ENCODE assay signal across 25 cellular contexts in the genomic region with DNA sequence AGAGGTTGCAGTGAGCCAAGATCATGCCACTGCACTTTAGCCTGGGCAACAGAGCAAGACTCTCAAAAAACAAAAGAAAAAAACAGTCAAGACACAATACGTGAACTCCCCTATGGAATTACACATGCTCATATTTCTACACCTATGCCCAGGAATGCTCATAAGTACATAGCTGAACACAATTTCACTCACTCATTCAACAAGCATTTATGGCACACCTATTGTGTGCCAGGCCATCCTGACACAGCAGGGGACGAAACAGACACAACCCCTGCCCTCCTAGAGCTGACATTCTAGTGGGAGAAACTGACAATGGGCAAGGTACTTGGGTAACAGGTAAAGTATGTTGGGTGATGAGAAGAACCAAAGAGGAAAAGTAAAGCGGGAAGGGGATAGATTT. TPM values are rescaled to one million over a fixed set of nuclear protein-coding genes. Genes with fewer than 3 reads are reported as not detected.
DNase-seq lines count a peak whose midpoint lies in the region; ATAC-seq, FAIRE-seq and TF ChIP-seq lines count a peak whose summit lies in the region.
"Had no signal": no experiment of that assay in that cellular context is flagged by ENCODE, and none has a peak within 500 bp of the region (broad histone marks: within the 10 kb centered on the region; RNA-seq: fewer than 3 reads in every experiment).

No MANE protein-coding gene starts in this region.

- no peak for TF ChIP-seq CTCF in CD4-positive, alpha-beta T cell (IDR thresholded peaks at IDR 0.05)
- no peak for TF ChIP-seq CTCF in IMR-90 (conservative IDR thresholded peaks at IDR 0.05; ENCODE audit: low read depth, low read length)
- no peak for TF ChIP-seq CTCF in GM12878 (IDR thresholded peaks at IDR 0.05 in 2 of 3, conservative IDR thresholded peaks at IDR 0.05 in 1 of 3; ENCODE audit: control insufficient read depth in 2 of 3, extremely low read depth in 1 of 3, insufficient read depth in 1 of 3, low read depth in 3 of 3, low read length in 3 of 3)
- no peak for TF ChIP-seq CTCF in osteoblast (IDR thresholded peaks at IDR 0.05; ENCODE audit: extremely low read depth, low read depth, low read length)

- H3K36me3 ChIP-seq in IMR-90 (ENCODE audit: control insufficient read depth, insufficient read depth, low read length) (peaks cover 56% of the 10 kb centered on the region), GM12878 (ENCODE audit: control insufficient read depth in 2 of 2, insufficient read depth in 2 of 2, low read length in 1 of 2) (no peaks in the 10 kb centered on the region), osteoblast (ENCODE audit: insufficient read depth, low read length) (peaks cover 79% of the 10 kb centered on the region)

- H3K79me1 ChIP-seq in IMR-90 (ENCODE audit: low read depth in 1 of 2, low read length in 2 of 2), result peaks cover 48 to 77% of the 10 kb centered on the region in 2 experiments

- no peak for TF ChIP-seq EP300 in GM12878 (IDR thresholded peaks at IDR 0.05; ENCODE audit: borderline replicate concordance in 1 of 2, control insufficient read depth in 1 of 2, low read depth in 2 of 2, low read length in 2 of 2)

- RAD21 ChIA-PET in GM12878 (lab: Charles Lee; ENCODE audit: unreplicated experiment), result no interaction called here

- no peaks in the 10 kb centered on the region for H3K9me3 Mint-ChIP-seq in CD4-positive, alpha-beta T cell
- H3K9me3 Mint-ChIP-seq: CD8-positive, alpha-beta memory T cell had no signal

- H2BK15ac ChIP-seq in IMR-90 (ENCODE audit: low read depth, low read length), result no peak overlapping the region

- in situ Hi-C loops in IMR-90 (cut with MboI; ENCODE audit: low sequenced_read_pairs), result no loop called here
- in situ Hi-C loops in GM12878 (cut with MboI), result no loop called here

- H3K23ac ChIP-seq in IMR-90 (ENCODE audit: low read depth, low read length), result peak overlapping the region; percentile 75

- no peak for FAIRE-seq in GM12878 (lab: Jason Lieb, UNC)
- FAIRE-seq: GM12892 had no signal

- H2AFZ ChIP-seq in IMR-90 (replicated peaks; ENCODE audit: low read length, poor library complexity), result no peak overlapping the region
- no peak overlapping the region for H2AFZ ChIP-seq in GM12878 (ENCODE audit: control insufficient read depth, low read depth, low read length)
- H2AFZ ChIP-seq in osteoblast (ENCODE audit: low read length), result no peak overlapping the region

- no peak overlapping the region for H3K27ac ChIP-seq in CD4-positive, alpha-beta T cell (ENCODE audit: low read depth, low read length)
- H3K27ac ChIP-seq in IMR-90 (ENCODE audit: insufficient read depth, low read length) (0 out of 2 replicates have a peak overlapping the region, but pooled peaks have one; percentile 14), GM12878 (ENCODE audit: control insufficient read depth, insufficient read depth) (no peak overlapping the region), osteoblast (ENCODE audit: low read depth, low read length) (peak overlapping the region; percentile 45)
- H3K27ac ChIP-seq: C4-2B, HL-60 had no signal

- H2AK5ac ChIP-seq in IMR-90 (ENCODE audit: low read depth, low read length), result no peak overlapping the region

- no peak overlapping the region for H2BK20ac ChIP-seq in IMR-90 (ENCODE audit: low read depth, low read length)

- TF ChIP-seq RAD21 in IMR-90 (IDR thresholded peaks at IDR 0.05; ENCODE audit: low read length) (no peak), GM12878 (IDR thresholded peaks at IDR 0.05; ENCODE audit: insufficient read depth, low read depth, low read length) (no peak)

- no peak overlapping the region for H2AK9ac ChIP-seq in IMR-90 (replicated peaks; ENCODE audit: low read depth, low read length, poor library complexity)

- H3K4me3 ChIP-seq in IMR-90 (ENCODE audit: insufficient read depth, low read depth, low read length) (no peak overlapping the region), GM12878 (no peak overlapping the region), osteoblast (ENCODE audit: insufficient read depth, low read length) (no peak overlapping the region)

- peaks cover 27% of the 10 kb centered on the region for H3K9me1 ChIP-seq in IMR-90 (ENCODE audit: insufficient read depth, low read length)

- H4K20me1 ChIP-seq in IMR-90 (ENCODE audit: insufficient read depth, low read length), result peaks cover 44% of the 10 kb centered on the region
- H4K20me1 ChIP-seq in GM12878 (ENCODE audit: control insufficient read depth, insufficient read depth), result no peaks in the 10 kb centered on the region
- peaks cover 3% of the 10 kb centered on the region for H4K20me1 ChIP-seq in osteoblast (ENCODE audit: insufficient read depth, low read length)

- H3K4me1 ChIP-seq in IMR-90 (ENCODE audit: control insufficient read depth, insufficient read depth, low read length), result peaks cover 25% of the 10 kb centered on the region
- no peaks in the 10 kb centered on the region for H3K4me1 ChIP-seq in GM12878 (ENCODE audit: control insufficient read depth, insufficient read depth, low read length)
- H3K4me1 ChIP-seq in osteoblast (ENCODE audit: insufficient read depth, low read length), result peaks cover 36% of the 10 kb centered on the region

- H3K4ac ChIP-seq in IMR-90 (ENCODE audit: low read depth, low read length), result peak overlapping the region; percentile 78

- no peak overlapping the region for H3K4me2 ChIP-seq in IMR-90 (ENCODE audit: low read depth, low read length)
- H3K4me2 ChIP-seq in GM12878 (ENCODE audit: control insufficient read depth, insufficient read depth), result no peak overlapping the region
- H3K4me2 ChIP-seq in osteoblast (ENCODE audit: insufficient read depth, low read length), result no peak overlapping the region
- H3K4me2 ChIP-seq: SK-N-SH had no signal

- POLR2A ChIA-PET in CD4-positive, alpha-beta T cell (lab: Charles Lee), result no interaction called here
- POLR2A ChIA-PET in IMR-90 (lab: Charles Lee; ENCODE audit: unreplicated experiment), result no interaction called here
- POLR2A ChIA-PET in GM12878 (lab: Charles Lee), result interaction anchor here (0.6 kb wide), 1 partner anchor 896 kb away, joined by 5 read pairs; no protein-coding TSS in a partner anchor

- intact Hi-C loops in CD4-positive, alpha-beta T cell (cut with DNase I, micrococcal nuclease), result loop anchor here in 1 of 2 experiments (5.0 kb wide), 1 partner anchor 34 kb away; a partner anchor contains a TSS
- intact Hi-C loops in IMR-90 (cut with micrococcal nuclease), result no loop called here
- intact Hi-C loops in GM12878 (cut with micrococcal nuclease; ENCODE audit: unreplicated experiment), result no loop called here

- peak overlapping the region; percentile 66 for H2BK5ac ChIP-seq in IMR-90 (ENCODE audit: low read depth, low read length, poor library complexity, severe bottlenecking)

- BruUV-seq in IMR-90 (replicated peaks; lab: Mats Ljungman, UMichigan), result no TSS peak
- no TSS peak for BruUV-seq in GM12878 (replicated peaks; lab: Mats Ljungman, UMichigan)

- H4K8ac ChIP-seq in IMR-90 (ENCODE audit: low read depth in 2 of 2, low read length in 2 of 2), result peak overlapping the region in 1 of 2 experiments; percentile 60; a peak in 1 of 4 replicates

- H3K27me3 ChIP-seq in CD4-positive, alpha-beta T cell (ENCODE audit: control insufficient read depth, insufficient read depth, low read length), result no peaks in the 10 kb centered on the region
- H3K27me3 ChIP-seq in IMR-90 (ENCODE audit: control insufficient read depth, insufficient read depth, low read length) (no peaks in the 10 kb centered on the region), GM12878 (replicated peaks in 1 of 2; ENCODE audit: control insufficient read depth in 2 of 2, insufficient read depth in 2 of 2, low read length in 1 of 2) (peaks cover 0 to 3% of the 10 kb centered on the region in 2 experiments; a peak in 2 of 4 replicates), osteoblast (ENCODE audit: insufficient read depth, low read length) (no peaks in the 10 kb centered on the region)

- H3K36me3 Mint-ChIP-seq in CD4-positive, alpha-beta T cell (ENCODE audit: low read depth), result no peaks in the 10 kb centered on the region
- H3K36me3 Mint-ChIP-seq: CD8-positive, alpha-beta memory T cell had no signal

- CTCF ChIA-PET in CD4-positive, alpha-beta T cell (lab: Charles Lee), result interaction anchor here (1.0 kb wide), 1 partner anchor 604 kb away, joined by 3 read pairs; no protein-coding TSS in a partner anchor
- CTCF ChIA-PET in IMR-90 (lab: Yijun Ruan, JAX) (interaction anchor here (0.6 kb wide), 1 partner anchor 274 kb away, joined by 5 read pairs; no protein-coding TSS in a partner anchor), GM12878 (lab: Yijun Ruan, JAX) (no interaction called here)

- peak overlapping the region; percentile 22; the same call in 1 of the 2 replicates for H3K18ac ChIP-seq in IMR-90 (ENCODE audit: low read depth, low read length)

- no peak; the same call in 1 of the 2 replicates for TF ChIP-seq POLR2A in IMR-90 (IDR thresholded peaks at IDR 0.05; ENCODE audit: low read depth, low read length)
- no peak for TF ChIP-seq POLR2A in GM12878 (IDR thresholded peaks at IDR 0.05; ENCODE audit: low read depth, low read length)

- SMC1A ChIA-PET in GM12878 (lab: Charles Lee; ENCODE audit: uncharacterized antibody, unreplicated experiment), result interaction anchor here (0.7 to 1.0 kb wide), 2 partner anchors 24 to 29 kb away, joined by 3 read pairs; no protein-coding TSS in a partner anchor

- 100% methylated on average over 1 of the region's 3 CpGs; no CpG with 5 or more reads in 1 of the 2 experiments for WGBS in IMR-90 (ENCODE audit: extremely low coverage in 2 of 2, insufficient read length in 1 of 2), 2 experiments
- 35% methylated on average over 3 of the region's 3 CpGs for WGBS in GM12878 (ENCODE audit: insufficient coverage, insufficient replicate concordance, low lambda C conversion rate, missing lambda C conversion rate)

- H3K79me2 ChIP-seq in GM12878 (ENCODE audit: control insufficient read depth, insufficient read depth, low read length) (no peaks in the 10 kb centered on the region), osteoblast (ENCODE audit: insufficient read depth, low read length) (peaks cover 68% of the 10 kb centered on the region)

- no peak overlapping the region for H2BK120ac ChIP-seq in IMR-90 (ENCODE audit: low read depth, low read length)

- peak overlapping the region; percentile 44 for H3K4me3 Mint-ChIP-seq in CD4-positive, alpha-beta T cell
- H3K4me3 Mint-ChIP-seq: CD8-positive, alpha-beta memory T cell had no signal

- H4K5ac ChIP-seq in IMR-90 (ENCODE audit: low read depth, low read length), result peak overlapping the region; percentile 18; the same call in 1 of the 2 replicates

- peak overlapping the region; percentile 82 for H3K14ac ChIP-seq in IMR-90 (replicated peaks; ENCODE audit: low read depth, low read length)

- H3K4me1 Mint-ChIP-seq in CD4-positive, alpha-beta T cell (ENCODE audit: low read depth), result peaks cover 18% of the 10 kb centered on the region

- no peaks in the 10 kb centered on the region for H3K27me3 Mint-ChIP-seq in CD4-positive, alpha-beta T cell

- ATAC-seq in CD4-positive, alpha-beta T cell (ENCODE audit: poor library complexity), result no peak
- no peak for ATAC-seq in IMR-90 (ENCODE audit: low read depth)
- no peak for ATAC-seq in GM12878
- ATAC-seq in HG03025 (IDR thresholded peaks at IDR 0.05; ENCODE audit: low FRiP score, unreplicated experiment), result no peak

- H4K91ac ChIP-seq in IMR-90 (ENCODE audit: insufficient read depth, low read depth, low read length), result no peak overlapping the region

- no peak overlapping the region for H3K9ac ChIP-seq in IMR-90 (ENCODE audit: low read depth, low read length)
- no peak overlapping the region for H3K9ac ChIP-seq in GM12878 (ENCODE audit: control insufficient read depth, insufficient read depth, low read length)
- H3K9ac ChIP-seq: SK-N-SH had no signal

- no peak overlapping the region for H3K27ac Mint-ChIP-seq in CD4-positive, alpha-beta T cell

- no peak overlapping the region for H3K56ac ChIP-seq in IMR-90 (ENCODE audit: extremely low read depth, insufficient read depth, low read length)

- H3K9me3 ChIP-seq in CD4-positive, alpha-beta T cell (ENCODE audit: control insufficient read depth, low read length), result no peaks in the 10 kb centered on the region
- H3K9me3 ChIP-seq in IMR-90 (ENCODE audit: control insufficient read depth, insufficient read depth, low read length) (no peaks in the 10 kb centered on the region), GM12878 (replicated peaks; ENCODE audit: control insufficient read depth, insufficient read depth, low read length) (no peaks in the 10 kb centered on the region), osteoblast (ENCODE audit: low read depth, low read length) (no peaks in the 10 kb centered on the region)
- H3K9me3 ChIP-seq: SK-N-SH had no signal

- dilution Hi-C loops in IMR-90 (cut with HindIII; ENCODE audit: low sequenced_read_pairs, unreplicated experiment), result no loop called here

- no peak for DNase-seq in CD4-positive, alpha-beta T cell
- DNase-seq in IMR-90, result no peak
- DNase-seq in GM12878 (ENCODE audit: low read depth, low spot score), result no peak
- no peak for DNase-seq in osteoblast (ENCODE audit: insufficient read length, low spot score, missing footprints)
- DNase-seq in SW 1271 (lab: John Stamatoyannopoulos, UW), result no peak
- DNase-seq in activated T-cell treated with anti-CD3 and anti-CD28 coated beads, Interleukin-2, amount 50 U/mL, for 1 hour, result no peak
- no peak for DNase-seq in GDM1 (lab: John Stamatoyannopoulos, UW)
- DNase-seq: CD8-positive, alpha-beta memory T cell; DMS 273 treated with DMSO at 0.1 percent for 48 hours; DMS79; EL; GF-D8; NCI-H1048; NCI-H1417; NCI-H1694; NCI-H2081 treated with DMSO at 0.1 percent for 48 hours; NCI-H2171; NCI-H226; NCI-H510A; NCI-H69; SK-N-SH had no signal

RNA-seq across cellular contexts. Expression of a gene that starts 9.5 kb away (rescaled TPM):
- total RNA-seq in CD4-positive, alpha-beta T cell, result under 1 TPM; 0.30 to 0.42 TPM
- total RNA-seq in IMR-90 (2012; rRNA removed) (444 and 466 TPM in 2 replicates), GM12878 (2014; rRNA removed) (under 0.01 TPM in 2 replicates), GM12878 (2014; rRNA removed; fragmentation: Illumina TruSeq; extraction: Trizol) (not detected in 2 replicates), GM12878 (2021) (0.16 and 0.26 TPM in 2 replicates), osteoblast (355 and 368 TPM in 2 replicates)
- polyA plus RNA-seq in IMR-90 (2012; rRNA removed) (212 and 235 TPM in 2 replicates), GM12878 (2011; rRNA removed) (0.03 and 0.10 TPM in 2 replicates), GM12878 (2014; fragmentation: Illumina TruSeq; extraction: Trizol) (0.08 TPM in 1 of 2 replicates, not detected in the other), GM12878 (2014; fragmentation: Nextera tagmentation; extraction: Ambion mirVana) (under 1 TPM in 1 of 2 experiments, not detected in 1; 0.05 TPM), GM12878 (2014; rRNA removed) (not detected in 2 replicates), GM12878 (2016; fragmentation: Nextera tagmentation; extraction: Ambion mirVana) (under 1 TPM; 0.05 to 0.33 TPM)
- polyA plus RNA-seq in IMR-90 (2012; cell fraction: cytosol; rRNA removed), result 163 and 168 TPM in 2 replicates
- polyA plus RNA-seq in IMR-90 (2012; cell fraction: nucleus; rRNA removed; ENCODE audit: low replicate concordance), result 125 and 184 TPM in 2 replicates
- total RNA-seq in GM12878 (2013; cell fraction: nucleolus; rRNA removed), result not detected in 2 replicates
- 0.05 TPM for polyA plus RNA-seq in GM12878 (2011; ENCODE audit: low read depth)
- 0.06 and 0.30 TPM in 2 replicates for polyA plus RNA-seq in GM12878 (2011; cell fraction: cytosol; rRNA removed)
- polyA plus RNA-seq in GM12878 (2011; cell fraction: nucleus; rRNA removed), result 0.04 TPM in 1 of 2 replicates, not detected in the other
- 0.05 and 0.08 TPM in 2 replicates for polyA plus RNA-seq in GM12878 (2012)
- polyA minus RNA-seq in GM12878 (2011; rRNA and poly(A)+ RNA removed), result 0.15 and 0.37 TPM in 2 replicates
- 0.62 TPM in 1 of 2 replicates, not detected in the other for polyA minus RNA-seq in GM12878 (2011; cell fraction: cytosol; rRNA and poly(A)+ RNA removed)
- polyA minus RNA-seq in GM12878 (2011; cell fraction: nucleus; rRNA and poly(A)+ RNA removed), result 0.12 and 0.29 TPM in 2 replicates

RNA-seq across cellular contexts. Expression of a gene that starts 35.5 kb away (rescaled TPM):
- under 1 TPM; 0.78 to 0.82 TPM for total RNA-seq in CD4-positive, alpha-beta T cell
- total RNA-seq in IMR-90 (2012; rRNA removed), result 0.54 and 0.83 TPM in 2 replicates
- polyA plus RNA-seq in IMR-90 (2012; rRNA removed), result 0.98 and 2.1 TPM in 2 replicates
- polyA plus RNA-seq in IMR-90 (2012; cell fraction: cytosol; rRNA removed), result 0.75 and 1.4 TPM in 2 replicates
- 0.77 and 1.2 TPM in 2 replicates for polyA plus RNA-seq in IMR-90 (2012; cell fraction: nucleus; rRNA removed; ENCODE audit: low replicate concordance)
- total RNA-seq in GM12878 (2013; cell fraction: nucleolus; rRNA removed), result not detected in 2 replicates
- total RNA-seq in GM12878 (2014; rRNA removed), result not detected in 2 replicates
- not detected in 2 replicates for total RNA-seq in GM12878 (2014; rRNA removed; fragmentation: Illumina TruSeq; extraction: Trizol)
- 0.15 and 0.37 TPM in 2 replicates for total RNA-seq in GM12878 (2021)
- 0.17 TPM for polyA plus RNA-seq in GM12878 (2011; ENCODE audit: low read depth)
- 0.03 TPM in 1 of 2 replicates, not detected in the other for polyA plus RNA-seq in GM12878 (2011; rRNA removed)
- polyA plus RNA-seq in GM12878 (2011; cell fraction: cytosol; rRNA removed), result 0.03 and 0.07 TPM in 2 replicates
- 0.20 TPM in 1 of 2 replicates, not detected in the other for polyA plus RNA-seq in GM12878 (2011; cell fraction: nucleus; rRNA removed)
- 0.38 and 0.92 TPM in 2 replicates for polyA plus RNA-seq in GM12878 (2012)
- polyA plus RNA-seq in GM12878 (2014; fragmentation: Illumina TruSeq; extraction: Trizol), result 0.28 TPM in 1 of 2 replicates, not detected in the other
- under 1 TPM; 0.04 to 0.08 TPM for polyA plus RNA-seq in GM12878 (2014; fragmentation: Nextera tagmentation; extraction: Ambion mirVana)
- 0.05 and 0.11 TPM in 2 replicates for polyA plus RNA-seq in GM12878 (2014; rRNA removed)
- under 1 TPM; 0.21 to 0.28 TPM for polyA plus RNA-seq in GM12878 (2016; fragmentation: Nextera tagmentation; extraction: Ambion mirVana)
- polyA minus RNA-seq in GM12878 (2011; rRNA and poly(A)+ RNA removed), result not detected in 2 replicates
- not detected in 2 replicates for polyA minus RNA-seq in GM12878 (2011; cell fraction: cytosol; rRNA and poly(A)+ RNA removed)
- polyA minus RNA-seq in GM12878 (2011; cell fraction: nucleus; rRNA and poly(A)+ RNA removed), result 0.10 TPM in 1 of 2 replicates, not detected in the other
- not detected in 2 replicates for total RNA-seq in osteoblast
- total RNA-seq: CD8-positive, alpha-beta memory T cell had no signal
- polyA plus RNA-seq: CD8-positive, alpha-beta memory T cell had no signal

RNA-seq across cellular contexts. Expression of a gene that starts 35.7 kb away (rescaled TPM):
- total RNA-seq in CD4-positive, alpha-beta T cell, result 100 to 1,000 TPM; 367 to 388 TPM
- total RNA-seq in IMR-90 (2012; rRNA removed), result 50.7 and 56.1 TPM in 2 replicates
- 67.3 and 68.1 TPM in 2 replicates for polyA plus RNA-seq in IMR-90 (2012; rRNA removed)
- 51.7 and 53.7 TPM in 2 replicates for polyA plus RNA-seq in IMR-90 (2012; cell fraction: cytosol; rRNA removed)
- 65.4 and 102 TPM in 2 replicates for polyA plus RNA-seq in IMR-90 (2012; cell fraction: nucleus; rRNA removed; ENCODE audit: low replicate concordance)
- total RNA-seq in GM12878 (2013; cell fraction: nucleolus; rRNA removed), result 152 and 164 TPM in 2 replicates
- 96.3 and 101 TPM in 2 replicates for total RNA-seq in GM12878 (2014; rRNA removed)
- total RNA-seq in GM12878 (2014; rRNA removed; fragmentation: Illumina TruSeq; extraction: Trizol), result 88.8 and 100 TPM in 2 replicates
- 276 TPM in 2 replicates for total RNA-seq in GM12878 (2021)
- polyA plus RNA-seq in GM12878 (2011; ENCODE audit: low read depth), result 52.2 TPM
- 37.7 and 61.7 TPM in 2 replicates for polyA plus RNA-seq in GM12878 (2011; rRNA removed)
- polyA plus RNA-seq in GM12878 (2011; cell fraction: cytosol; rRNA removed), result 46.3 and 65.1 TPM in 2 replicates
- 49.1 and 66.4 TPM in 2 replicates for polyA plus RNA-seq in GM12878 (2011; cell fraction: nucleus; rRNA removed)
- 120 and 147 TPM in 2 replicates for polyA plus RNA-seq in GM12878 (2012)
- 149 and 175 TPM in 2 replicates for polyA plus RNA-seq in GM12878 (2014; fragmentation: Illumina TruSeq; extraction: Trizol)
- 10 to 100 TPM; 11.1 to 26.3 TPM for polyA plus RNA-seq in GM12878 (2014; fragmentation: Nextera tagmentation; extraction: Ambion mirVana)
- 132 and 168 TPM in 2 replicates for polyA plus RNA-seq in GM12878 (2014; rRNA removed)
- 100 to 1,000 TPM; 178 to 185 TPM for polyA plus RNA-seq in GM12878 (2016; fragmentation: Nextera tagmentation; extraction: Ambion mirVana)
- 58.4 and 63.7 TPM in 2 replicates for polyA minus RNA-seq in GM12878 (2011; rRNA and poly(A)+ RNA removed)
- 38.7 and 41.0 TPM in 2 replicates for polyA minus RNA-seq in GM12878 (2011; cell fraction: cytosol; rRNA and poly(A)+ RNA removed)
- polyA minus RNA-seq in GM12878 (2011; cell fraction: nucleus; rRNA and poly(A)+ RNA removed), result 36.3 and 72.3 TPM in 2 replicates
- 113 and 114 TPM in 2 replicates for total RNA-seq in osteoblast

Comparison
In these comparisons a context has a peak if more than half of its experiments do, and no peak if none do; other contexts are left out.
1. H3K27ac ChIP-seq: peak in IMR-90 (single experiment) and osteoblast (single experiment); none in CD4-positive, alpha-beta T cell (single experiment) and GM12878 (single experiment).
2. RNA of a gene that starts 9.5 kb away (total RNA-seq): 444 to 466 TPM in IMR-90 and 355 to 368 TPM in osteoblast; 0.30 to 0.42 TPM in CD4-positive, alpha-beta T cell and under 0.01 to 0.26 TPM in GM12878; every median in the first group is over 100 times any median in the second.